In the genomic region with DNA sequence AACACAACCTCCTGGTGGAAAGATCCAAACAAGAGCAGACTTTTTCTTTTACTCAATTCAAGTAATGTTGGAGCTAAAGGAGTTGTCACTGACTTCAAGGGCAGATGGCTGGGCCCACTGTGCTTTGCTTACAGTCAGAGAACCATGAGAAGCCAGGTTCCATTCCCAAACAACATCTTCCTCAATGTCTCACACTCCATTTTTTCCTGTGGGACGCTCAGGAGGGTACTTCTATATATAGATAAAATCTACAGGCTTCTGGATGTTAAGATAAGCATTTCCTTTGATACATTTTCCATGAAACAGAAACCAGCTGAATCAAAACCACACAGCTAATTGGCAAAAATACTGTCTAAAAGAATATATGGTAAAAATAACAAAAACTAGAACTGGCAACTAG, we compare ENCODE assay signal across 1 cellular context.
TF ChIP-seq lines count a peak whose summit lies in the region.

No MANE protein-coding gene starts in this region.

TF ChIP-seq in HEK293, 187 proteins besides CTCF, POLR2A, EP300 and RAD21 (continued from another document):
- no peak for TF ChIP-seq ZNF747 (tag by site-specific recombination; IDR thresholded peaks at IDR 0.05)
